ENCODE assay signal across 10 cellular contexts in the genomic region with DNA sequence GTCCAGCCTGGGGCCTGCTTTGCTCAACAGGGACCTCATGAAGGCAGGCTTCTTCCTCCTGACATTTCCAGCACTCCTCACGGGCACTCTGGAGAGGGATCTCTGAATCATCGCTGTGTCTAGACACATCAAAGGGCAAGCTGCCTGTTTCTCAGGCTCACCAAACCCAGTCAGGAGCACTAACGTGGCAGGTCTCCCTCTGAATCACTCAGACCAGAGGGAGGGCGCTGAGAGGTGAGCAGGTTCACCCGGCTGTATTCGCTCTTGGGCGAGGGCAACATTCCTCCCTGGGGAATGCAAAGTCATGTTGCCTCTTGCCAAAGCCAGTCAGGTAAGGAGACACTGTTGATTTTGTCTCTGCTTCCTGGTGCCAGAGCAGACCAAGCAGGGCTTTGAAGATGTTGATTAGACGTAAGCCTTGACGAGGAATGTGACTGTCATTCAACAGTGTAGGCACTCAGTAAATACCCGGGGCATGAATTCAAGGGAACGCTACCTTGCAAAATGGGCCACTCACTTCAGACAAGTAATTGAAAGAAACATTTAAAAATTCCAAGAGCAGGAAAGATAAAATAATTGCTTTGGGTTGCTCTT. TPM values are rescaled to one million over a fixed set of nuclear protein-coding genes. Genes with fewer than 3 reads are reported as not detected.
A peak's percentile ranks its signal among the peaks of the same experiment; 100 is the strongest.
DNase-seq lines count a peak whose midpoint lies in the region; ATAC-seq, FAIRE-seq and TF ChIP-seq lines count a peak whose summit lies in the region.
"Had no signal": no experiment of that assay in that cellular context is flagged by ENCODE, and none has a peak within 500 bp of the region (broad histone marks: within the 10 kb centered on the region; RNA-seq: fewer than 3 reads in every experiment).

No MANE protein-coding gene starts in this region.

- H3K4me3 Mint-ChIP-seq in activated naive CD8-positive, alpha-beta T cell treated with anti-CD3 and anti-CD28 coated beads, Interleukin-2, amount 50 U/mL, for 24 hours, result no peak overlapping the region
- H3K4me3 Mint-ChIP-seq in activated naive CD8-positive, alpha-beta T cell treated with anti-CD3 and anti-CD28 coated beads for 36 hours, result no peak overlapping the region
- H3K4me3 Mint-ChIP-seq: B cell had no signal

- peaks cover 2% of the 10 kb centered on the region for H3K27me3 Mint-ChIP-seq in activated naive CD8-positive, alpha-beta T cell treated with anti-CD3 and anti-CD28 coated beads, Interleukin-2, amount 50 U/mL, for 24 hours
- H3K27me3 Mint-ChIP-seq in activated naive CD8-positive, alpha-beta T cell treated with anti-CD3 and anti-CD28 coated beads for 36 hours, result no peaks in the 10 kb centered on the region
- H3K27me3 Mint-ChIP-seq: B cell had no signal

- peak overlapping the region; percentile 1; the same call in 1 of the 2 replicates for H3K27ac ChIP-seq in VCaP

- TF ChIP-seq CTCF in VCaP (conservative IDR thresholded peaks at IDR 0.05), result no peak

- ATAC-seq in activated naive CD8-positive, alpha-beta T cell treated with anti-CD3 and anti-CD28 coated beads, Interleukin-2, amount 50 U/mL, for 24 hours, result peak; percentile 36
- ATAC-seq in HG03442 (IDR thresholded peaks at IDR 0.05; ENCODE audit: unreplicated experiment), result no peak

- no peaks in the 10 kb centered on the region for H3K9me3 Mint-ChIP-seq in activated naive CD8-positive, alpha-beta T cell treated with anti-CD3 and anti-CD28 coated beads, Interleukin-2, amount 50 U/mL, for 24 hours
- no peaks in the 10 kb centered on the region for H3K9me3 Mint-ChIP-seq in activated naive CD8-positive, alpha-beta T cell treated with anti-CD3 and anti-CD28 coated beads for 36 hours

- no peak overlapping the region for H3K27ac Mint-ChIP-seq in activated naive CD8-positive, alpha-beta T cell treated with anti-CD3 and anti-CD28 coated beads, Interleukin-2, amount 50 U/mL, for 24 hours
- H3K27ac Mint-ChIP-seq in activated naive CD8-positive, alpha-beta T cell treated with anti-CD3 and anti-CD28 coated beads for 36 hours, result no peak overlapping the region
- H3K27ac Mint-ChIP-seq: B cell had no signal

- FAIRE-seq in urothelium cell line (lab: Jason Lieb, UNC), result peak; percentile 99
- FAIRE-seq: colon had no signal

- no peaks in the 10 kb centered on the region for H3K36me3 Mint-ChIP-seq in activated naive CD8-positive, alpha-beta T cell treated with anti-CD3 and anti-CD28 coated beads, Interleukin-2, amount 50 U/mL, for 24 hours (ENCODE audit: low read depth)
- H3K36me3 Mint-ChIP-seq in activated naive CD8-positive, alpha-beta T cell treated with anti-CD3 and anti-CD28 coated beads for 36 hours, result no peaks in the 10 kb centered on the region

- H3K4me1 Mint-ChIP-seq in activated naive CD8-positive, alpha-beta T cell treated with anti-CD3 and anti-CD28 coated beads, Interleukin-2, amount 50 U/mL, for 24 hours, result peaks cover 5% of the 10 kb centered on the region
- peaks cover 3% of the 10 kb centered on the region for H3K4me1 Mint-ChIP-seq in activated naive CD8-positive, alpha-beta T cell treated with anti-CD3 and anti-CD28 coated beads for 36 hours

- no peak for DNase-seq in activated naive CD8-positive, alpha-beta T cell treated with anti-CD3 and anti-CD28 coated beads, Interleukin-2, amount 50 U/mL, for 24 hours
- no peak for DNase-seq in activated naive CD8-positive, alpha-beta T cell treated with anti-CD3 and anti-CD28 coated beads for 36 hours
- DNase-seq in islet precursor cell (peak; percentile 100), urothelium cell line (ENCODE audit: low spot score) (peak; percentile 97), AML-193 (lab: John Stamatoyannopoulos, UW) (no peak)
- no peak for DNase-seq in stimulated activated CD4-positive, alpha-beta T cell treated with anti-CD3 and anti-CD28 coated beads, Interleukin-4, amount 100 ng/mL, for 24 hours

RNA-seq across cellular contexts. Expression of gene CYP24A1, which starts 50.1 kb away (rescaled TPM):
- total RNA-seq in activated naive CD8-positive, alpha-beta T cell treated with anti-CD3 and anti-CD28 coated beads for 36 hours, result not detected
- total RNA-seq: B cell had no signal

RNA-seq across cellular contexts. Expression of gene BCAS1, which starts 53.3 kb away (rescaled TPM):
- under 1 TPM; 0.06 to 0.10 TPM for total RNA-seq in activated naive CD8-positive, alpha-beta T cell treated with anti-CD3 and anti-CD28 coated beads for 36 hours

Comparison
In these comparisons a context has a peak if more than half of its experiments do, and no peak if none do; other contexts are left out.
1. DNase-seq: peak in islet precursor cell (single experiment) and urothelium cell line (single experiment); none in activated naive CD8-positive, alpha-beta T cell treated with anti-CD3 and anti-CD28 coated beads, Interleukin-2, amount 50 U/mL, for 24 hours (single experiment), activated naive CD8-positive, alpha-beta T cell treated with anti-CD3 and anti-CD28 coated beads for 36 hours (single experiment), stimulated activated CD4-positive, alpha-beta T cell treated with anti-CD3 and anti-CD28 coated beads, Interleukin-4, amount 100 ng/mL, for 24 hours (single experiment) and AML-193 (0 of 2).